ENCODE assay signal across 8 cellular contexts in the genomic region with DNA sequence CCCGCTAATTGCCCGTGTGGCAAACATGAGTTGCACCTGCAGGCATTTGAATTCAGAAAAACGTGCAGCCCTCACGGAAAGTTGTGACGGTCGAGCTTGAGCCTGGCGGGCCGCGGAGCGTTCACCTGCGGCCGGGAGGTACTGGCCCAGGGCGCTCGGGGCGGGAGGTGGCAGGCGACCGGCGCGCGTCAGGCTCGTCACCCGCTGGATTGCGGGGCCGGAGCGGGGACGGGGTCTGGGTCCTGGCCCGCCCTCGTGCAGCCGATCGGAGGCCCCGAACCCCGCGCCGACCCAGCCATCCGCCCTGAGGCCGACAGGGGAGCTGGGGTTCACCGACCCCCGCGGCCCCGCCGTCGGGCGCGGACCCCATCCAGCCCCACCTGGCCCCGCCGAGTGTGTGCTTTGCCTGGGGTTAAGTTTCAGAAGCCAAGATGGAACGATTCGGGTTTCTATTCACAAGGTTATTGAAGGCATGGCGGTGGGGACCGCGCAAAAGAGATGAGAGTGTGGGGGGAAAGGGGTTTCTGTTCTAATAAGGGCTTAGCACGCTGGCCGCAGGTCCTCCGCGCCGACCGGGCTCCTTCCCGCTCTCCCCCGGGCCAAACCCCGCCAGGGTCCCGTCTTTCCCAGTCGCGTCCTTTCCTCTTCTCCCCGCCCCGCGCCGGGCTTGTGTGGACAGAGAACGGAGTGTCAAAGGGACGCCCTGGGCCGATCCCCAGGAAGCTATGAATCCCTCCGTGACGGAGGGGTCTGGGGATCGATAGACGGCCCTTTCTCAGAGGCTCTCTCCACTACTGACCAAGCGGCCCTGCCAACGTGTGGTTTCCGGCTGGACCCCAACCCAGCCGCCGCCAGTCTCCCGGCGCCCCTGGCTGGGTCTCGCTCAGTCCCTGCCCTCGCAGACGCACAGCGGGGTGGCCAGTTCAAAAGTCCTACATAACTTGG. TPM values are rescaled to one million over a fixed set of nuclear protein-coding genes. Genes with fewer than 3 reads are reported as not detected.
DNase-seq lines count a peak whose midpoint lies in the region; ATAC-seq, FAIRE-seq and TF ChIP-seq lines count a peak whose summit lies in the region.

No MANE protein-coding gene starts in this region.

- no peak overlapping the region; the same call in 1 of the 2 replicates for H2BK20ac ChIP-seq in H1 (ENCODE audit: low read length)

- TF ChIP-seq POLR2A in H1 (IDR thresholded peaks at IDR 0.05; ENCODE audit: control extremely low read depth in 1 of 2, low read depth in 2 of 2, low read length in 2 of 2): no peak; a peak in 1 of 3 replicates
- TF ChIP-seq POLR2A in testis (IDR thresholded peaks at IDR 0.05): no peak

- no peak overlapping the region for H3K4ac ChIP-seq in H1 (replicated peaks; ENCODE audit: insufficient read length, low read depth, low read length)

- H3K4me1 ChIP-seq in KMS-11 (ENCODE audit: low read depth, poor library complexity, severe bottlenecking) (peaks cover 16% of the 10 kb centered on the region), H1 (replicated peaks in 1 of 4; ENCODE audit: control insufficient read depth in 3 of 4, insufficient read depth in 4 of 4, low read length in 3 of 4) (peaks cover 2 to 15% (median 7%) of the 10 kb centered on the region in 4 experiments; a peak in 5 of 7 replicates), testis (peaks cover 6% of the 10 kb centered on the region)

- no peak overlapping the region for H4K5ac ChIP-seq in H1 (ENCODE audit: insufficient read length, low read depth, low read length)

- no peaks in the 10 kb centered on the region for H3K36me3 ChIP-seq in KMS-11 (ENCODE audit: insufficient read depth)
- no peaks in the 10 kb centered on the region for H3K36me3 ChIP-seq in H1 (ENCODE audit: control insufficient read depth in 2 of 4, insufficient read depth in 4 of 4, low read length in 3 of 4)
- H3K36me3 ChIP-seq in testis (ENCODE audit: low read depth, missing control alignments): no peaks in the 10 kb centered on the region

- TF ChIP-seq RAD21 in H1 (IDR thresholded peaks at IDR 0.05 in 1 of 2, conservative IDR thresholded peaks at IDR 0.05 in 1 of 2; ENCODE audit: low read depth in 2 of 2, low read length in 2 of 2): no peak

- no peak for TF ChIP-seq CTCF in KMS-11 (conservative IDR thresholded peaks at IDR 0.05; ENCODE audit: low read depth, low read length)
- TF ChIP-seq CTCF in H1 (IDR thresholded peaks at IDR 0.05; ENCODE audit: control extremely low read depth in 1 of 3, insufficient read depth in 1 of 3, low read depth in 1 of 3, low read length in 3 of 3): no peak
- TF ChIP-seq CTCF in testis (IDR thresholded peaks at IDR 0.05): no peak

- H4K91ac ChIP-seq in H1 (replicated peaks; ENCODE audit: insufficient read length, low read length): peak overlapping the region; percentile 55

- no peak overlapping the region for H2BK120ac ChIP-seq in H1 (replicated peaks; ENCODE audit: low read depth, low read length)

- peaks cover 27% of the 10 kb centered on the region for H3K23me2 ChIP-seq in H1 (ENCODE audit: low read depth, low read length)

- H3K56ac ChIP-seq in H1 (replicated peaks; ENCODE audit: insufficient read length, low read depth, low read length): no peak overlapping the region

- no peak overlapping the region for H2AK5ac ChIP-seq in H1 (ENCODE audit: low read depth, low read length)

- peak overlapping the region; percentile 52; the same call in 1 of the 2 replicates for H3K9ac ChIP-seq in KMS-11
- H3K9ac ChIP-seq in H1 (replicated peaks in 1 of 4; ENCODE audit: extremely low read depth in 1 of 4, low read depth in 3 of 4, low read length in 3 of 4): peak overlapping the region; percentile 15 to 52 (median 32); a peak in 5 of 7 replicates

- H3K4me3 ChIP-seq in KMS-11 (IDR thresholded peaks at IDR 0.05; ENCODE audit: insufficient read depth, low read depth, low read length) (no peak overlapping the region), H1 (ENCODE audit: extremely low read depth in 1 of 4, insufficient read depth in 2 of 4, low read depth in 3 of 4, low read length in 4 of 4) (peak overlapping the region; percentile 72 to 77 (median 76)), testis (peak overlapping the region; percentile 60 to 80)

- intact Hi-C loops in testis (cut with DNase I; ENCODE audit: low total_unique reads): no loop called here

- peak overlapping the region; percentile 18; the same call in 1 of the 2 replicates for H2BK5ac ChIP-seq in H1 (ENCODE audit: low read depth, low read length)

- H3K9me3 ChIP-seq in H1 (ENCODE audit: insufficient read depth in 2 of 2, low read depth in 1 of 2, low read length in 1 of 2) (no peaks in the 10 kb centered on the region), testis (no peaks in the 10 kb centered on the region)

- H2BK12ac ChIP-seq in H1 (ENCODE audit: low read depth, low read length): no peak overlapping the region

- H3K79me2 ChIP-seq in KMS-11 (ENCODE audit: insufficient read depth, low read depth) (no peaks in the 10 kb centered on the region), H1 (ENCODE audit: control insufficient read depth in 1 of 2, insufficient read depth in 2 of 2, low read length in 2 of 2) (peaks cover 0 to 22% of the 10 kb centered on the region in 2 experiments; a peak in 3 of 4 replicates)

- no peak for FAIRE-seq in H1 (lab: Jason Lieb, UNC)

- H4K20me1 ChIP-seq in KMS-11 (ENCODE audit: insufficient read depth): no peaks in the 10 kb centered on the region
- peaks cover 2 to 5% of the 10 kb centered on the region in 2 experiments for H4K20me1 ChIP-seq in H1 (replicated peaks in 1 of 2; ENCODE audit: control insufficient read depth in 1 of 2, insufficient read depth in 2 of 2, low read length in 2 of 2)

- H3K27ac ChIP-seq in KMS-11 (0 out of 2 replicates have a peak overlapping the region, but pooled peaks have one; percentile 20), H1 (ENCODE audit: low read depth, low read length) (no peak overlapping the region), testis (peak overlapping the region; percentile 83 to 90)

- H3K4me2 ChIP-seq in KMS-11: peak overlapping the region; percentile 75
- H3K4me2 ChIP-seq in H1 (ENCODE audit: insufficient read depth in 1 of 2, low read depth in 2 of 2, low read length in 2 of 2): peak overlapping the region; percentile 96 to 99

- DNase-seq in COR-L47 (lab: John Stamatoyannopoulos, UW) (peak; percentile 60), H1 (ENCODE audit: low read depth in 1 of 2, low spot score in 2 of 2) (peak in 1 of 2 experiments; percentile 76), midbrain (lab: John Stamatoyannopoulos, UW) (peak; percentile 72), testis (peak; percentile 47)
- peak; percentile 17 to 28 for DNase-seq in activated CD4-positive, alpha-beta T cell treated with anti-CD3 and anti-CD28 coated beads for 4 hours

- ATAC-seq in HG03025 (IDR thresholded peaks at IDR 0.05; ENCODE audit: low FRiP score, unreplicated experiment) (no peak), HG03378 (IDR thresholded peaks at IDR 0.05; ENCODE audit: unreplicated experiment) (no peak)

- no peaks in the 10 kb centered on the region for H3K27me3 ChIP-seq in KMS-11 (ENCODE audit: insufficient read depth, low read depth)
- H3K27me3 ChIP-seq in H1 (replicated peaks in 1 of 4; ENCODE audit: control insufficient read depth in 3 of 4, extremely low read depth in 1 of 4, insufficient read depth in 3 of 4, low read length in 3 of 4): peaks cover 0 to 25% (median 16%) of the 10 kb centered on the region in 4 experiments; a peak in 6 of 7 replicates
- H3K27me3 ChIP-seq in testis: no peaks in the 10 kb centered on the region

- no peak overlapping the region for H3K14ac ChIP-seq in H1 (ENCODE audit: insufficient read length)

- POLR2A ChIA-PET in H1 (lab: Charles Lee; ENCODE audit: partially characterized antibody): interaction anchor here (0.6 to 2.3 kb wide), 14 partner anchors 8 to 434 kb away, joined by 3 to 12 read pairs (median 4); a partner anchor contains a TSS

- TF ChIP-seq EP300 in H1 (IDR thresholded peaks at IDR 0.05; ENCODE audit: borderline replicate concordance in 1 of 2, low read depth in 2 of 2, low read length in 2 of 2): no peak

- no peak overlapping the region for H3K23ac ChIP-seq in H1 (ENCODE audit: insufficient read length)

- H3K18ac ChIP-seq in H1 (ENCODE audit: extremely low read depth, low read length): peak overlapping the region; percentile 73; the same call in 1 of the 2 replicates

- peak overlapping the region; percentile 63; the same call in 1 of the 2 replicates for H4K8ac ChIP-seq in H1 (ENCODE audit: extremely low read depth, insufficient read depth, low read length)

- WGBS in H1 (ENCODE audit: extremely low coverage in 1 of 2, insufficient coverage in 1 of 2, insufficient read length in 1 of 2, insufficient replicate concordance in 2 of 2, low coverage in 1 of 2, low lambda C conversion rate in 2 of 2, missing lambda C conversion rate in 1 of 2), 2 experiments: 3% methylated on average over 62 of the region's 85 CpGs; no CpG with 5 or more reads in 1 of the 2 experiments
- 0 to 4% methylated on average over 19 to 62 of the region's 85 CpGs for WGBS in testis, 2 donors

- CTCF ChIA-PET in H1 (lab: Charles Lee; ENCODE audit: partially characterized antibody): interaction anchor here (0.6 to 2.0 kb wide), 3 partner anchors 9 to 434 kb away, joined by 3 to 8 read pairs (median 7); no protein-coding TSS in a partner anchor

- H2AFZ ChIP-seq in KMS-11 (ENCODE audit: low read depth) (peak overlapping the region; percentile 73), H1 (ENCODE audit: low read length) (no peak overlapping the region)

- peaks cover 4% of the 10 kb centered on the region; the same call in 1 of the 2 replicates for H3K79me1 ChIP-seq in H1 (ENCODE audit: low read depth, low read length)

- H2BK15ac ChIP-seq in H1 (ENCODE audit: low read length): no peak overlapping the region; the same call in 1 of the 2 replicates

RNA-seq across cellular contexts. Expression of a gene that starts 1.6 kb away (rescaled TPM):
- 16.2 and 17.7 TPM in 2 replicates for total RNA-seq in H1 (2021; fragmentation: NEBNext Ultra II Directional; extraction: Animal tissue kit (Norgen Biotek cat#: 25700))
- 9.1 and 12.6 TPM in 2 replicates for polyA plus RNA-seq in H1 (2011; rRNA removed)
- polyA plus RNA-seq in H1 (2011; cell fraction: cytosol; rRNA removed): 7.7 TPM
- polyA plus RNA-seq in H1 (2011; cell fraction: nucleus; rRNA removed): 8.0 TPM
- 6.4 to 8.2 TPM (median 7.2 TPM) in 4 replicates for polyA plus RNA-seq in H1 (2012, experiment 1 of 2)
- 6.0 TPM for polyA plus RNA-seq in H1 (2012, experiment 2 of 2)
- polyA plus RNA-seq in H1 (2013, experiment 1 of 2): 10.8 TPM
- 11.3 TPM for polyA plus RNA-seq in H1 (2013, experiment 2 of 2)
- 4.2 TPM in 2 replicates for polyA minus RNA-seq in H1 (2011; rRNA and poly(A)+ RNA removed)
- 7.3 TPM for polyA minus RNA-seq in H1 (2011; cell fraction: cytosol; rRNA and poly(A)+ RNA removed)
- polyA minus RNA-seq in H1 (2011; cell fraction: nucleus; rRNA and poly(A)+ RNA removed): 6.2 TPM
- 1 to 10 TPM; 7.3 to 8.7 TPM for total RNA-seq in testis
- 12.3 TPM for polyA plus RNA-seq in testis (ENCODE audit: insufficient read depth, low read depth, low replicate concordance)

RNA-seq across cellular contexts. Expression of a gene that starts 42.9 kb away (rescaled TPM):
- total RNA-seq in H1 (2021; fragmentation: NEBNext Ultra II Directional; extraction: Animal tissue kit (Norgen Biotek cat#: 25700)): 10.3 and 10.7 TPM in 2 replicates
- polyA plus RNA-seq in H1 (2011; rRNA removed) (2.0 and 2.6 TPM in 2 replicates), testis (ENCODE audit: insufficient read depth, low read depth, low replicate concordance) (7.5 TPM)
- 4.1 TPM for polyA plus RNA-seq in H1 (2011; cell fraction: cytosol; rRNA removed)
- polyA plus RNA-seq in H1 (2011; cell fraction: nucleus; rRNA removed): 6.6 TPM
- 5.3 to 12.3 TPM (median 5.7 TPM) in 4 replicates for polyA plus RNA-seq in H1 (2012, experiment 1 of 2)
- 0.34 TPM for polyA plus RNA-seq in H1 (2012, experiment 2 of 2)
- polyA plus RNA-seq in H1 (2013, experiment 1 of 2): 7.8 TPM
- 6.5 TPM for polyA plus RNA-seq in H1 (2013, experiment 2 of 2)
- 19.8 and 24.2 TPM in 2 replicates for polyA minus RNA-seq in H1 (2011; rRNA and poly(A)+ RNA removed)
- 7.0 TPM for polyA minus RNA-seq in H1 (2011; cell fraction: cytosol; rRNA and poly(A)+ RNA removed)
- polyA minus RNA-seq in H1 (2011; cell fraction: nucleus; rRNA and poly(A)+ RNA removed): 12.3 TPM
- 10 to 100 TPM; 18.9 to 26.7 TPM for total RNA-seq in testis
